8 cellular contexts compared by ENCODE assay signal in genomic region chr17:8119575-8120519, GRCh38. TPM values are rescaled to one million over a fixed set of nuclear protein-coding genes. Genes with fewer than 3 reads are reported as not detected.
A peak's percentile ranks its signal among the peaks of the same experiment; 100 is the strongest.
DNase-seq lines count a peak whose midpoint lies in the region; ATAC-seq and TF ChIP-seq lines count a peak whose summit lies in the region.

No MANE protein-coding gene starts in this region.

- H3K27ac Mint-ChIP-seq in chondrocyte (ENCODE audit: unreplicated experiment), result peak overlapping the region; percentile 93

- TF ChIP-seq CTCF in chondrocyte (IDR thresholded peaks at IDR 0.05), result no peak

- intact Hi-C loops in left colon (cut with DNase I, micrococcal nuclease), result loop anchor here in 1 of 2 donors (10.0 kb wide), 1 partner anchor 65 kb away; no protein-coding TSS in a partner anchor

- peak; percentile 35 for ATAC-seq in HG03066 (IDR thresholded peaks at IDR 0.05; ENCODE audit: low read depth, unreplicated experiment)
- ATAC-seq in left colon, result peak; percentile 57
- ATAC-seq in HG02884 (IDR thresholded peaks at IDR 0.05; ENCODE audit: unreplicated experiment), result no peak

- no peaks in the 10 kb centered on the region for H3K9me3 Mint-ChIP-seq in chondrocyte (ENCODE audit: low read depth)

- DNase-seq in GM04503 (ENCODE audit: low read depth) (peak; percentile 77), NCI-H226 (peak; percentile 89), chondrocyte (ENCODE audit: low spot score) (no peak), left colon (peak; percentile 68 to 81)
- DNase-seq in activated CD4-positive, CD25-positive, alpha-beta regulatory T cell treated with anti-CD3 and anti-CD28 coated beads, Interleukin-2, amount 50 U/mL, for 16 hours (ENCODE audit: low read depth, low spot score), result peak; percentile 71
- DNase-seq in stimulated activated CD4-positive, alpha-beta T cell treated with anti-CD3 and anti-CD28 coated beads, Interleukin-1b, Interleukin-23, amount 100 ng/mL, for 24 hours (ENCODE audit: low read depth in 4 of 4, low spot score in 1 of 4), result peak; percentile 69 to 93 (median 86)

- H3K27me3 Mint-ChIP-seq in chondrocyte (ENCODE audit: low read depth), result peaks cover 10% of the 10 kb centered on the region

- H3K36me3 Mint-ChIP-seq in chondrocyte (ENCODE audit: low read depth), result no peaks in the 10 kb centered on the region

- H3K4me1 Mint-ChIP-seq in chondrocyte (ENCODE audit: low read depth), result peaks cover 51% of the 10 kb centered on the region

- H3K4me3 Mint-ChIP-seq in chondrocyte (ENCODE audit: unreplicated experiment), result peak overlapping the region; percentile 92

RNA-seq across cellular contexts. Expression of gene ALOXE3, which starts 1.5 kb away (rescaled TPM):
- 0.12 to 0.13 TPM (median 0.12 TPM) in 3 replicates for total RNA-seq in chondrocyte
- total RNA-seq in left colon, result not detected

RNA-seq across cellular contexts. Expression of gene HES7, which starts 4.1 kb away (rescaled TPM):
- total RNA-seq in chondrocyte (0.51 to 1.5 TPM (median 0.70 TPM) in 3 replicates), left colon (not detected)

RNA-seq across cellular contexts. Expression of gene ALOX12B, which starts 32.3 kb away (rescaled TPM):
- total RNA-seq in chondrocyte, result 0.17 TPM in 1 of 3 replicates, not detected in the others
- under 1 TPM in 1 of 2 donors, not detected in 1; 0.82 TPM for total RNA-seq in left colon

RNA-seq across cellular contexts. Expression of gene PER1, which starts 32.4 kb away (rescaled TPM):
- total RNA-seq in chondrocyte, result 68.0 to 87.6 TPM (median 75.9 TPM) in 3 replicates
- total RNA-seq in left colon, result 100 to 1,000 TPM in 1 of 2 donors, 10 to 100 TPM in 1; 35.0 to 113 TPM

RNA-seq across cellular contexts. Expression of gene VAMP2, which starts 42.9 kb away (rescaled TPM):
- total RNA-seq in chondrocyte (45.4 to 58.1 TPM (median 46.7 TPM) in 3 replicates), left colon (10 to 100 TPM; 45.1 to 56.3 TPM)
